11 cellular contexts compared by ENCODE assay signal in the genomic region with DNA sequence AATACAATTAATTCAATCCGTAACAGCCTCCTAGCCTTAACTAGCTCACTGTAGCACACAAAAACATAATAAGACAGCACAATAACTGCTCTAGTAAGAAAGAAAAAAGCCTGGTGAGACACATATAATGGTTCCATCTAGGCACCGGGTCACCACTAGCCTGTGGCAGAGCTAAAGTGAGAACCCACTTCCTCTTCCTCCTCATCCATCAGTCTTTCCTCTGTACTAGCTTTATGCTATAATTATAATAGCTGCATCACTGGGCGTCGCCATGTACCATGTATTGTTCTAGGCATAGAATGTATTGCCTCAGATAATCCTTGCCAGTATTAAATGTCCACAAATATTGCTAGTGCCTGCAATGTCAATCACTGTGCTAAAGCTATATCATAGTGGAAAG. TPM values are rescaled to one million over a fixed set of nuclear protein-coding genes. Genes with fewer than 3 reads are reported as not detected.
DNase-seq lines count a peak whose midpoint lies in the region; ATAC-seq and TF ChIP-seq lines count a peak whose summit lies in the region.
"Had no signal": no experiment of that assay in that cellular context is flagged by ENCODE, and none has a peak within 500 bp of the region (broad histone marks: within the 10 kb centered on the region; RNA-seq: fewer than 3 reads in every experiment).

No MANE protein-coding gene starts in this region.

- H3K27me3 ChIP-seq in heart left ventricle (no peaks in the 10 kb centered on the region), left ventricle myocardium inferior (ENCODE audit: low read depth) (no peaks in the 10 kb centered on the region), heart right ventricle (no peaks in the 10 kb centered on the region), PC-3 (ENCODE audit: low read length) (no peaks in the 10 kb centered on the region)

- DNase-seq in heart left ventricle (no peak), left ventricle myocardium inferior (no peak), OCI-LY7 (ENCODE audit: low spot score) (peak; percentile 36), heart right ventricle (no peak), NCI-H82 treated with DMSO at 0.1 percent for 48 hours (lab: John Stamatoyannopoulos, UW; ENCODE audit: unreplicated experiment) (no peak), iPS-NIHi11 (ENCODE audit: low spot score) (no peak), PC-3 (no peak), SHP77 treated with DMSO at 0.1 percent for 48 hours (lab: John Stamatoyannopoulos, UW) (no peak)
- DNase-seq: Calu3, NCI-H187 had no signal

- ATAC-seq in heart left ventricle (peak in 3 of 4 donors; percentile 26 to 56 (median 42)), heart right ventricle (peak in 5 of 8 donors; percentile 37 to 67 (median 59)), PC-3 (no peak)
- ATAC-seq: Panc1 had no signal

- no TSS peak for BruUV-seq in OCI-LY7 (replicated peaks; lab: Mats Ljungman, UMichigan)
- no TSS peak for BruUV-seq in PC-3 (replicated peaks; lab: Mats Ljungman, UMichigan)

- H3F3A ChIP-seq in PC-3 (ENCODE audit: low read length, unreplicated experiment), result no peaks in the 10 kb centered on the region

- H3K36me3 ChIP-seq in heart left ventricle, result no peaks in the 10 kb centered on the region
- no peaks in the 10 kb centered on the region for H3K36me3 ChIP-seq in left ventricle myocardium inferior
- H3K36me3 ChIP-seq in OCI-LY7 (ENCODE audit: insufficient read depth, low read length), result no peaks in the 10 kb centered on the region
- peaks cover 0 to 11% (median 0%) of the 10 kb centered on the region in 9 donors for H3K36me3 ChIP-seq in heart right ventricle
- no peaks in the 10 kb centered on the region for H3K36me3 ChIP-seq in PC-3 (ENCODE audit: low read depth, low read length)

- no peak for TF ChIP-seq POLR2A in heart left ventricle (IDR thresholded peaks at IDR 0.05)

- H3K79me2 ChIP-seq in OCI-LY7 (ENCODE audit: insufficient read depth, low read depth, low read length), result no peaks in the 10 kb centered on the region
- H3K79me2 ChIP-seq in PC-3 (ENCODE audit: low read length), result peaks cover 3% of the 10 kb centered on the region; the same call in 1 of the 2 replicates

- H4K20me1 ChIP-seq in OCI-LY7 (ENCODE audit: insufficient read depth, low read length), result no peaks in the 10 kb centered on the region
- no peaks in the 10 kb centered on the region for H4K20me1 ChIP-seq in PC-3 (ENCODE audit: low read length)

- peak overlapping the region; percentile 43; the same call in 1 of the 2 replicates for H2AFZ ChIP-seq in OCI-LY7 (ENCODE audit: low read length)
- no peak overlapping the region for H2AFZ ChIP-seq in PC-3 (ENCODE audit: low read length)

- H3K4me2 ChIP-seq in OCI-LY7 (ENCODE audit: low read length) (peak overlapping the region; percentile 12; the same call in 1 of the 2 replicates), PC-3 (ENCODE audit: low read length) (no peak overlapping the region)

- H3K9me3 ChIP-seq in heart left ventricle (no peaks in the 10 kb centered on the region), left ventricle myocardium inferior (replicated peaks) (no peaks in the 10 kb centered on the region), OCI-LY7 (ENCODE audit: low read length) (no peaks in the 10 kb centered on the region), heart right ventricle (no peaks in the 10 kb centered on the region), PC-3 (ENCODE audit: low read length) (no peaks in the 10 kb centered on the region)

- no peak for TF ChIP-seq CTCF in heart left ventricle (IDR thresholded peaks at IDR 0.05)
- TF ChIP-seq CTCF in left ventricle myocardium inferior (IDR thresholded peaks at IDR 0.05; ENCODE audit: borderline replicate concordance), result no peak
- TF ChIP-seq CTCF in OCI-LY7 (conservative IDR thresholded peaks at IDR 0.05; ENCODE audit: low read length), result no peak
- no peak for TF ChIP-seq CTCF in heart right ventricle (IDR thresholded peaks at IDR 0.05)
- TF ChIP-seq CTCF in PC-3 (conservative IDR thresholded peaks at IDR 0.05; ENCODE audit: low read depth, low read length), result no peak

- peaks cover 0 to 54% (median 1%) of the 10 kb centered on the region in 12 donors for H3K4me1 ChIP-seq in heart left ventricle
- H3K4me1 ChIP-seq in left ventricle myocardium inferior, result peaks cover 42% of the 10 kb centered on the region
- peaks cover 33% of the 10 kb centered on the region for H3K4me1 ChIP-seq in OCI-LY7 (ENCODE audit: insufficient read depth, low read length, poor library complexity, severe bottlenecking)
- peaks cover 0 to 70% (median 6%) of the 10 kb centered on the region in 9 donors for H3K4me1 ChIP-seq in heart right ventricle
- peaks cover 18% of the 10 kb centered on the region for H3K4me1 ChIP-seq in PC-3 (ENCODE audit: insufficient read depth, low read length)

- H3K9me2 ChIP-seq in OCI-LY7 (ENCODE audit: insufficient read depth, low read length) (no peaks in the 10 kb centered on the region), PC-3 (replicated peaks; ENCODE audit: low read length) (no peaks in the 10 kb centered on the region)

- peak overlapping the region in 1 of 12 donors; percentile 75 for H3K27ac ChIP-seq in heart left ventricle
- H3K27ac ChIP-seq in left ventricle myocardium inferior (replicated peaks), result no peak overlapping the region
- H3K27ac ChIP-seq in OCI-LY7 (ENCODE audit: low read depth, low read length, poor library complexity, severe bottlenecking), result no peak overlapping the region
- H3K27ac ChIP-seq in heart right ventricle, result peak overlapping the region in 1 of 10 donors; percentile 74
- H3K27ac ChIP-seq in PC-3 (ENCODE audit: low read length), result no peak overlapping the region

- POLR2A ChIA-PET in OCI-LY7 (lab: Charles Lee) (interaction anchor here (0.7 to 2.6 kb wide), 4 partner anchors 10 to 446 kb away, joined by 3 to 13 read pairs (median 4); no protein-coding TSS in a partner anchor), PC-3 (lab: Charles Lee; ENCODE audit: unreplicated experiment) (interaction anchor here (0.6 kb wide), 1 partner anchor 39 kb away, joined by 5 read pairs; no protein-coding TSS in a partner anchor)

- H3K9ac ChIP-seq in PC-3 (ENCODE audit: low read length), result no peak overlapping the region

- no peak overlapping the region for H3K4me3 ChIP-seq in heart left ventricle
- H3K4me3 ChIP-seq in left ventricle myocardium inferior, result no peak overlapping the region
- no peak overlapping the region for H3K4me3 ChIP-seq in OCI-LY7 (ENCODE audit: low read depth, low read length, poor library complexity, severe bottlenecking)
- H3K4me3 ChIP-seq in heart right ventricle, result no peak overlapping the region
- no peak overlapping the region for H3K4me3 ChIP-seq in PC-3 (ENCODE audit: low read length)

- 83 to 90% (median 86%) methylated on average over 4 of the region's 4 CpGs for WGBS in heart left ventricle, 4 donors
- WGBS in heart right ventricle, 2 donors, result 82 to 91% methylated on average over 4 of the region's 4 CpGs

- intact Hi-C loops in heart left ventricle (cut with DNase I), result no loop called here
- intact Hi-C loops in left ventricle myocardium inferior (cut with micrococcal nuclease), result no loop called here
- intact Hi-C loops in OCI-LY7 (cut with micrococcal nuclease; ENCODE audit: unreplicated experiment), result no loop called here
- intact Hi-C loops in heart right ventricle (cut with DNase I), result no loop called here
- intact Hi-C loops in PC-3 (cut with micrococcal nuclease), result no loop called here

- CTCF ChIA-PET in OCI-LY7 (lab: Charles Lee; ENCODE audit: unreplicated experiment) (interaction anchor here (0.8 kb wide), 1 partner anchor 19 kb away, joined by 4 read pairs; no protein-coding TSS in a partner anchor), PC-3 (lab: Charles Lee) (no interaction called here)

RNA-seq across cellular contexts. Expression of a gene that starts 23.1 kb away (rescaled TPM):
- total RNA-seq in heart left ventricle, result 1 to 10 TPM; 3.4 to 8.3 (median 6.2) TPM
- polyA plus RNA-seq in heart left ventricle, result 1 to 10 TPM; 1.8 to 4.4 TPM
- total RNA-seq in left ventricle myocardium inferior, result 5.1 TPM
- 14.6 and 16.8 TPM in 2 replicates for total RNA-seq in OCI-LY7 (2014; rRNA removed; shearing (Covaris generic))
- total RNA-seq in OCI-LY7 (2022), result 4.4 and 4.6 TPM in 2 replicates
- 1 to 10 TPM; 3.5 to 7.8 (median 4.5) TPM for total RNA-seq in heart right ventricle
- 1 to 10 TPM; 1.8 to 2.3 TPM for polyA plus RNA-seq in heart right ventricle
- 41.1 and 42.1 TPM in 2 replicates for total RNA-seq in PC-3 (2014; rRNA removed)
